1 cellular context compared by ENCODE assay signal in the genomic region with DNA sequence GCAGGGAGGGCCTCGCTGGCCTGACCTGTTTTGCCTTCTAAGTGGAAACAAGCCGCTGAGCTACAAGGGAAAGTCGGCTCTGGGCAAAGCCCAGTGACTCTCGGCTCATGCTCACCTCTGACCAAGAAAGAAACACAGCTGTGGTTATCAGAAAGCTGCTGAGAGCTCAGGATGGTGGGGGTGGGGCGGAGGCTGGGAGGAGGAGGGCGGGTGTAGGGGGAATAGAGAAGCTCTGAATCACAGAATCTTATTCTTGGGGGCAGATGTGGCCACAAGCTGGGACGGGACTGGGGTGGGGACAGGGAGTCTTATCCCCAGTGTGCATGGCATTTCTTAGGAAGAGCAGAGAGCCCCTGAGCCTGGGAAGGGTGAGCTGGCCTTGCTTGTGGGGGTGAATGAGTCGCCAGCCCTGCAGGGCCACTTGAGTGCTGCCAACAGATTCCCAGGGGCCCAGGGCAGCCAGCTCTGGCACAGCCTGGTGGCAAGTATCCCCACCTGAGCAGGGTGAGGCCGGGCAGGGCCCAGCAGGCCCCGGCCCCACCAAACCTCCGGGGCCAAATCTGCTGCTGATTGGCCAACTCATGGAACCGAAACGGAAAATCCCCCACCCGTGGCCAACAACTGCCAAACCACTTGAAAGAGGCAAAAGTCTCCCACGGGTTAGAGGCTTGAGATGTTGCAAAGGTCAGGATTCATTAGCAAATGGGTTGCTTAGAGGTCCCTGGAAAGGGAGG.
TF ChIP-seq lines count a peak whose summit lies in the region.

No MANE protein-coding gene starts in this region.

TF ChIP-seq in GM12878, 131 proteins besides CTCF, POLR2A, EP300 and RAD21 (continued from another document and continues in another):
- TF ChIP-seq RB1 (IDR thresholded peaks at IDR 0.05; ENCODE audit: borderline replicate concordance) (peak; percentile 26; the same call in 1 of the 2 replicates), HDAC2 (IDR thresholded peaks at IDR 0.05) (no peak), KDM1A (IDR thresholded peaks at IDR 0.05; ENCODE audit: borderline replicate concordance) (no peak), FOXM1 (IDR thresholded peaks at IDR 0.05; ENCODE audit: low read depth, low read length) (peak; percentile 56; the same call in 1 of the 2 replicates), SIX5 (IDR thresholded peaks at IDR 0.05; ENCODE audit: low read depth, low read length, severe bottlenecking) (no peak), RAD51 (IDR thresholded peaks at IDR 0.05) (no peak), ZBED1 (IDR thresholded peaks at IDR 0.05; ENCODE audit: borderline replicate concordance) (peak; percentile 66; the same call in 1 of the 2 replicates), MAX (IDR thresholded peaks at IDR 0.05; ENCODE audit: low read depth, low read length) (0 out of 2 replicates have a peak, but pooled peaks have one; percentile 19), PML (IDR thresholded peaks at IDR 0.05; ENCODE audit: low read length) (0 out of 2 replicates have a peak, but pooled peaks have one; percentile 52), NFIC (IDR thresholded peaks at IDR 0.05; ENCODE audit: low read depth, low read length) (peak; percentile 61), ZSCAN29 (IDR thresholded peaks at IDR 0.05) (0 out of 2 replicates have a peak, but pooled peaks have one; percentile 37), ETV6 (conservative IDR thresholded peaks at IDR 0.05 in 1 of 2, IDR thresholded peaks at IDR 0.05 in 1 of 2; ENCODE audit: borderline replicate concordance in 1 of 2, low read depth in 1 of 2) (0 out of 4 replicates have a peak, but pooled peaks of 1 of the 2 experiments have one; percentile 35), YY1 (IDR thresholded peaks at IDR 0.05; ENCODE audit: low read depth, low read length) (peak; percentile 21; the same call in 1 of the 2 replicates), TBL1XR1 (IDR thresholded peaks at IDR 0.05; ENCODE audit: low read depth, low read length) (peak; percentile 85), BCL11A (IDR thresholded peaks at IDR 0.05; ENCODE audit: low read depth, low read length) (peak; percentile 84), MEF2A (IDR thresholded peaks at IDR 0.05; ENCODE audit: insufficient read depth, low read depth, low read length) (0 out of 2 replicates have a peak, but pooled peaks have one; percentile 29), ZNF217 (IDR thresholded peaks at IDR 0.05) (peak; percentile 51; the same call in 1 of the 2 replicates), CEBPZ (IDR thresholded peaks at IDR 0.05; ENCODE audit: low read depth, low read length) (no peak), MLLT1 (IDR thresholded peaks at IDR 0.05) (peak; percentile 30; the same call in 1 of the 2 replicates), SMAD1 (IDR thresholded peaks at IDR 0.05; ENCODE audit: low read depth, partially characterized antibody) (no peak), CUX1 (IDR thresholded peaks at IDR 0.05; ENCODE audit: insufficient replicate concordance, low read depth, low read length) (peak; percentile 47), CHD1 (IDR thresholded peaks at IDR 0.05; ENCODE audit: low read depth, low read length) (0 out of 2 replicates have a peak, but pooled peaks have one; percentile 50), HDGF (IDR thresholded peaks at IDR 0.05) (peak; percentile 88; the same call in 1 of the 2 replicates), RUNX3 (IDR thresholded peaks at IDR 0.05; ENCODE audit: low read length) (peak; percentile 93), MXI1 (IDR thresholded peaks at IDR 0.05; ENCODE audit: low read depth, low read length) (0 out of 2 replicates have a peak, but pooled peaks have one; percentile 27), MTA3 (IDR thresholded peaks at IDR 0.05; ENCODE audit: borderline replicate concordance, low read length) (0 out of 2 replicates have a peak, but pooled peaks have one; percentile 34), SRF (IDR thresholded peaks at IDR 0.05; ENCODE audit: low read depth in 2 of 2, low read length in 2 of 2) (no peak), MEF2B (IDR thresholded peaks at IDR 0.05; ENCODE audit: partially characterized antibody, poor library complexity, severe bottlenecking) (peak; percentile 83), CREM (IDR thresholded peaks at IDR 0.05; ENCODE audit: low read depth) (peak; percentile 50; the same call in 1 of the 2 replicates), STAT1 (conservative IDR thresholded peaks at IDR 0.05) (0 out of 2 replicates have a peak, but pooled peaks have one; percentile 27), RFX5 (IDR thresholded peaks at IDR 0.05; ENCODE audit: low read depth, low read length) (0 out of 2 replicates have a peak, but pooled peaks have one; percentile 23)
- TF ChIP-seq, protein P1, sequence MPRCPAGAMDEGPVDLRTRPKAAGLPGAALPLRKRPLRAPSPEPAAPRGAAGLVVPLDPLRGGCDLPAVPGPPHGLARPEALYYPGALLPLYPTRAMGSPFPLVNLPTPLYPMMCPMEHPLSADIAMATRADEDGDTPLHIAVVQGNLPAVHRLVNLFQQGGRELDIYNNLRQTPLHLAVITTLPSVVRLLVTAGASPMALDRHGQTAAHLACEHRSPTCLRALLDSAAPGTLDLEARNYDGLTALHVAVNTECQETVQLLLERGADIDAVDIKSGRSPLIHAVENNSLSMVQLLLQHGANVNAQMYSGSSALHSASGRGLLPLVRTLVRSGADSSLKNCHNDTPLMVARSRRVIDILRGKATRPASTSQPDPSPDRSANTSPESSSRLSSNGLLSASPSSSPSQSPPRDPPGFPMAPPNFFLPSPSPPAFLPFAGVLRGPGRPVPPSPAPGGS (IDR thresholded peaks at IDR 0.05; ENCODE audit: borderline replicate concordance, insufficient read depth, low read depth, low read length, poor library complexity, severe bottlenecking) = peak; percentile 75
- TF ChIP-seq, protein P2, sequence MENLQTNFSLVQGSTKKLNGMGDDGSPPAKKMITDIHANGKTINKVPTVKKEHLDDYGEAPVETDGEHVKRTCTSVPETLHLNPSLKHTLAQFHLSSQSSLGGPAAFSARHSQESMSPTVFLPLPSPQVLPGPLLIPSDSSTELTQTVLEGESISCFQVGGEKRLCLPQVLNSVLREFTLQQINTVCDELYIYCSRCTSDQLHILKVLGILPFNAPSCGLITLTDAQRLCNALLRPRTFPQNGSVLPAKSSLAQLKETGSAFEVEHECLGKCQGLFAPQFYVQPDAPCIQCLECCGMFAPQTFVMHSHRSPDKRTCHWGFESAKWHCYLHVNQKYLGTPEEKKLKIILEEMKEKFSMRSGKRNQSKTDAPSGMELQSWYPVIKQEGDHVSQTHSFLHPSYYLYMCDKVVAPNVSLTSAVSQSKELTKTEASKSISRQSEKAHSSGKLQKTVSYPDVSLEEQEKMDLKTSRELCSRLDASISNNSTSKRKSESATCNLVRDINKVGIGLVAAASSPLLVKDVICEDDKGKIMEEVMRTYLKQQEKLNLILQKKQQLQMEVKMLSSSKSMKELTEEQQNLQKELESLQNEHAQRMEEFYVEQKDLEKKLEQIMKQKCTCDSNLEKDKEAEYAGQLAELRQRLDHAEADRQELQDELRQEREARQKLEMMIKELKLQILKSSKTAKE (IDR thresholded peaks at IDR 0.05; ENCODE audit: low read depth, poor library complexity, severe bottlenecking) = peak; percentile 35
- TF ChIP-seq, protein P3, sequence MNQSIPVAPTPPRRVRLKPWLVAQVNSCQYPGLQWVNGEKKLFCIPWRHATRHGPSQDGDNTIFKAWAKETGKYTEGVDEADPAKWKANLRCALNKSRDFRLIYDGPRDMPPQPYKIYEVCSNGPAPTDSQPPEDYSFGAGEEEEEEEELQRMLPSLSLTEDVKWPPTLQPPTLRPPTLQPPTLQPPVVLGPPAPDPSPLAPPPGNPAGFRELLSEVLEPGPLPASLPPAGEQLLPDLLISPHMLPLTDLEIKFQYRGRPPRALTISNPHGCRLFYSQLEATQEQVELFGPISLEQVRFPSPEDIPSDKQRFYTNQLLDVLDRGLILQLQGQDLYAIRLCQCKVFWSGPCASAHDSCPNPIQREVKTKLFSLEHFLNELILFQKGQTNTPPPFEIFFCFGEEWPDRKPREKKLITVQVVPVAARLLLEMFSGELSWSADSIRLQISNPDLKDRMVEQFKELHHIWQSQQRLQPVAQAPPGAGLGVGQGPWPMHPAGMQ (IDR thresholded peaks at IDR 0.05; ENCODE audit: borderline replicate concordance) = no peak
- TF ChIP-seq, protein P4, sequence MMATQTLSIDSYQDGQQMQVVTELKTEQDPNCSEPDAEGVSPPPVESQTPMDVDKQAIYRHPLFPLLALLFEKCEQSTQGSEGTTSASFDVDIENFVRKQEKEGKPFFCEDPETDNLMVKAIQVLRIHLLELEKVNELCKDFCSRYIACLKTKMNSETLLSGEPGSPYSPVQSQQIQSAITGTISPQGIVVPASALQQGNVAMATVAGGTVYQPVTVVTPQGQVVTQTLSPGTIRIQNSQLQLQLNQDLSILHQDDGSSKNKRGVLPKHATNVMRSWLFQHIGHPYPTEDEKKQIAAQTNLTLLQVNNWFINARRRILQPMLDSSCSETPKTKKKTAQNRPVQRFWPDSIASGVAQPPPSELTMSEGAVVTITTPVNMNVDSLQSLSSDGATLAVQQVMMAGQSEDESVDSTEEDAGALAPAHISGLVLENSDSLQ (IDR thresholded peaks at IDR 0.05) = peak; percentile 54
- TF ChIP-seq, protein P5, sequence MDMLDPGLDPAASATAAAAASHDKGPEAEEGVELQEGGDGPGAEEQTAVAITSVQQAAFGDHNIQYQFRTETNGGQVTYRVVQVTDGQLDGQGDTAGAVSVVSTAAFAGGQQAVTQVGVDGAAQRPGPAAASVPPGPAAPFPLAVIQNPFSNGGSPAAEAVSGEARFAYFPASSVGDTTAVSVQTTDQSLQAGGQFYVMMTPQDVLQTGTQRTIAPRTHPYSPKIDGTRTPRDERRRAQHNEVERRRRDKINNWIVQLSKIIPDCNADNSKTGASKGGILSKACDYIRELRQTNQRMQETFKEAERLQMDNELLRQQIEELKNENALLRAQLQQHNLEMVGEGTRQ (IDR thresholded peaks at IDR 0.05; ENCODE audit: borderline replicate concordance, low read depth, low read length) = no peak
